ENCODE assay signal across 8 cellular contexts in the genomic region with DNA sequence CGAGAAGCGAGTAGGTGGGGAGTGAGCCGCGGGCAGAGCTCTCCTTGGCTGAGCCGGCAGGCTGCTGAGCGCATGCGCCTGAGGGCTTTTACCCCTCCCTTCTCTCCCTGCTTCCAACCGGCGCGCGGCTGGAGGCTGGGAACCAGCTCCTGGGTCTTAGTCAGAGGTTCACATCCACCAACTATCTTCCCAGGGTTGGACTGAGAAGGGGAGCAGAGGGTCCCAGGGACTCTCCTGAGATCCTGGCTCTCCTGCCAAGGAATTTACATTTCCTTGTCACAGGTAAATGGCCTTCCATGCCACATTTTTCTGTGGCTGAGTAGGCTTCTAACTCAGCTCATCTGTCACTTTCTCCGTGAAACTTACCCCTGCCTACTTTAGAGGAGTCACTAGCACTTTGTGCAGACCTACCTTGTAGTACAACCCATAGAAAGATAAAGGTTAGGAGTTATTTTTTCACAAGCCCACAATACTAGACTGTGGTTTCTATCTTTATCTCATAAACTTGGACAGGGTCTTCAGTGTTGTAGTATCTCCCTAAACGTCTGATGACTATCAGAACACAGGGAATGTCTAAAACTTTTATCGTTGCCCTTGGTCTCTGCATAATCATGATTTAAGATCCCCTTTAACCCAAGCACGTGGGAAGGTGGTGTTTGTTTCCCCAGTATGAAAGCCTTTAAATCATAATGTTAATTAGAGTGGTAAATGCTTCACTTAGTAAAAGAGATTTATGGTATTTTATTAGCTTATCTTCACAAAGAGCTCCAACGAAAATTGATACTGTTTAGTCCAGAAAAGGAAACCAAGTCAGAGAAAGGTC. TPM values are rescaled to one million over a fixed set of nuclear protein-coding genes. Genes with fewer than 3 reads are reported as not detected.
DNase-seq lines count a peak whose midpoint lies in the region; ATAC-seq and TF ChIP-seq lines count a peak whose summit lies in the region.

No MANE protein-coding gene starts in this region.

- peak; percentile 3 for ATAC-seq in GM18909 (IDR thresholded peaks at IDR 0.05; ENCODE audit: poor library complexity, unreplicated experiment)

- TF ChIP-seq POLR2A in suprapubic skin (IDR thresholded peaks at IDR 0.05), result no peak

- TF ChIP-seq CTCF in BE2C (IDR thresholded peaks at IDR 0.05; ENCODE audit: low read depth, low read length), result no peak
- TF ChIP-seq CTCF in astrocyte of the spinal cord (IDR thresholded peaks at IDR 0.05; ENCODE audit: low read depth, low read length), result no peak
- no peak for TF ChIP-seq CTCF in suprapubic skin (IDR thresholded peaks at IDR 0.05)

- H3K4me1 ChIP-seq in BE2C (no peaks in the 10 kb centered on the region), HUES48 (ENCODE audit: control insufficient read depth, insufficient read depth, low read length) (peaks cover 21% of the 10 kb centered on the region), suprapubic skin (peaks cover 38% of the 10 kb centered on the region)

- peak overlapping the region; percentile 66 for H3K4me3 ChIP-seq in BE2C (ENCODE audit: low read depth, low read length)
- peak overlapping the region; percentile 82 for H3K4me3 ChIP-seq in HUES48 (ENCODE audit: low read depth, low read length)
- peak overlapping the region; percentile 67 for H3K4me3 ChIP-seq in astrocyte of the spinal cord (ENCODE audit: low read depth, low read length)
- H3K4me3 ChIP-seq in suprapubic skin, result peak overlapping the region; percentile 95

- no peaks in the 10 kb centered on the region for H3K9me3 ChIP-seq in BE2C
- no peaks in the 10 kb centered on the region for H3K9me3 ChIP-seq in HUES48 (ENCODE audit: control insufficient read depth, insufficient read depth, low read length)
- no peaks in the 10 kb centered on the region for H3K9me3 ChIP-seq in suprapubic skin

- H3K27ac ChIP-seq in HUES48 (ENCODE audit: low read depth, low read length) (peak overlapping the region; percentile 100), layer of hippocampus (ENCODE audit: low read depth, low read length) (peak overlapping the region; percentile 94), suprapubic skin (peak overlapping the region; percentile 99)

- WGBS in suprapubic skin, result 8% methylated on average over 5 of the region's 16 CpGs

- H3K27me3 ChIP-seq in BE2C (no peaks in the 10 kb centered on the region), HUES48 (ENCODE audit: control insufficient read depth, insufficient read depth, low read length) (no peaks in the 10 kb centered on the region), layer of hippocampus (ENCODE audit: control insufficient read depth, insufficient read depth, low read length) (no peaks in the 10 kb centered on the region), suprapubic skin (no peaks in the 10 kb centered on the region)

- TF ChIP-seq EP300 in suprapubic skin (IDR thresholded peaks at IDR 0.05), result no peak

- peak overlapping the region; percentile 89 for H3K9ac ChIP-seq in HUES48 (ENCODE audit: low read depth, low read length)

- H3K36me3 ChIP-seq in BE2C (no peaks in the 10 kb centered on the region), HUES48 (ENCODE audit: control insufficient read depth, insufficient read depth, low read length) (no peaks in the 10 kb centered on the region), suprapubic skin (no peaks in the 10 kb centered on the region)

- DNase-seq in BE2C (no peak), astrocyte of the spinal cord (ENCODE audit: low read depth, low spot score) (no peak), suprapubic skin (ENCODE audit: low spot score in 2 of 2) (peak in 1 of 2 donors; percentile 97), OCI-M2 (lab: John Stamatoyannopoulos, UW; ENCODE audit: unreplicated experiment) (no peak), germinal center (ENCODE audit: low spot score) (no peak)

- in situ Hi-C loops in astrocyte of the spinal cord (cut with HindIII; ENCODE audit: low sequenced_read_pairs), result no loop called here

RNA-seq across cellular contexts. Expression of gene TBC1D5, which starts 0.6 kb away (rescaled TPM):
- 7.5 TPM for polyA plus RNA-seq in BE2C (2012; ENCODE audit: insufficient read depth, insufficient read length, low read depth)
- total RNA-seq in suprapubic skin, result 10 to 100 TPM; 66.4 to 98.5 (median 79.9) TPM
